ENCODE assay signal across 26 cellular contexts in the genomic region with DNA sequence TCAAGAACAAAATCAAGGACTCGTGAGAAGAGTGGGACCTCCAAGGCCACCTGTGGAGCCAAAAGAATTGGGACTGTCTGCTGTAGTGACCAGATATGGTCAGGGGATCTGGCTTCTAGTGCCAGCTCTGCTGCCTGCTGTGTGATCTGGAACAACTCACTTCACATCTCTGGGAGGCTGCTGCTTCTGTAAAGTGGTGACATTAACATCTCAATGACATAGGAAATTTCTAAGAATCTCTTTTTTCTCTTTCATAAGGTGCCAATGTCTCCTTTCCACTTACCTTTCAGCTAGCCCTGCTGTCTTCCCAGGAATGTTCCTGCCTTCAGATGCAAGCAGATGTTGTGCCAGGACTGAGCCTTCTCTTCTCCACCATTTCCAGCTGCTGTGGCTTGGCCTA. TPM values are rescaled to one million over a fixed set of nuclear protein-coding genes. Genes with fewer than 3 reads are reported as not detected.
DNase-seq lines count a peak whose midpoint lies in the region; ATAC-seq and TF ChIP-seq lines count a peak whose summit lies in the region.
"Had no signal": no experiment of that assay in that cellular context is flagged by ENCODE, and none has a peak within 500 bp of the region (broad histone marks: within the 10 kb centered on the region; RNA-seq: fewer than 3 reads in every experiment).

No MANE protein-coding gene starts in this region.

- peak overlapping the region; percentile 15 for H3K27ac Mint-ChIP-seq in activated CD4-positive, alpha-beta T cell treated with anti-CD3 and anti-CD28 coated beads for 36 hours
- peak overlapping the region; percentile 14 for H3K27ac Mint-ChIP-seq in endodermal cell
- H3K27ac Mint-ChIP-seq: activated CD8-positive, alpha-beta T cell treated with anti-CD3 and anti-CD28 coated beads, Interleukin-2, amount 10 ng/mL, durations not matched to agents 7 days and 5 days; dendritic cell treated with granulocyte-macrophage colony-stimulating factor and Interleukin-4, amounts not matched to agents 40 ng/mL and 50 ng/mL, for 4 days; natural killer cell treated with Interleukin-12 subunit alpha and Interleukin-12 subunit beta and Interleukin-15 and Interleukin-18, amount 100 ng/mL, for 72 hours; T-helper 1 cell treated with Interleukin-12 subunit alpha and Interleukin-12 subunit beta and Interleukin-4 antibody, amounts not matched to agents 30 μg/mL and 1 μg/mL, for 36 hours had no signal

- H3K27me3 ChIP-seq in endodermal cell (ENCODE audit: control insufficient read depth, insufficient read depth, low read length, poor library complexity, severe bottlenecking): no peaks in the 10 kb centered on the region
- H3K27me3 ChIP-seq in right lobe of liver: no peaks in the 10 kb centered on the region

- H3K9ac ChIP-seq in endodermal cell (ENCODE audit: extremely low read depth, low read length, poor library complexity, severe bottlenecking): no peak overlapping the region

- H3K4me3 Mint-ChIP-seq in activated CD4-positive, alpha-beta T cell treated with anti-CD3 and anti-CD28 coated beads for 36 hours: no peak overlapping the region
- no peak overlapping the region for H3K4me3 Mint-ChIP-seq in endodermal cell
- H3K4me3 Mint-ChIP-seq: activated CD8-positive, alpha-beta T cell treated with anti-CD3 and anti-CD28 coated beads, Interleukin-2, amount 10 ng/mL, durations not matched to agents 7 days and 5 days; activated T-cell treated with anti-CD3 and anti-CD28 coated beads, Interleukin-2, amount 50 U/mL, for 4 hours; CD14-positive monocyte; dendritic cell treated with granulocyte-macrophage colony-stimulating factor and Interleukin-4, amounts not matched to agents 40 ng/mL and 50 ng/mL, for 4 days; natural killer cell treated with Interleukin-12 subunit alpha and Interleukin-12 subunit beta and Interleukin-15 and Interleukin-18, amount 100 ng/mL, for 72 hours; stimulated activated memory B cell treated with anti-CD40 and anti-IgM and Interleukin-4, amounts not matched to agents 10 μg/mL and 1 μg/mL and 100 μg/mL, for 72 hours; T-helper 1 cell treated with Interleukin-12 subunit alpha and Interleukin-12 subunit beta and Interleukin-4 antibody, amounts not matched to agents 30 μg/mL and 1 μg/mL, for 36 hours had no signal

- H3K4me3 ChIP-seq in endodermal cell (ENCODE audit: low read length) (no peak overlapping the region), right lobe of liver (no peak overlapping the region)
- H3K4me3 ChIP-seq: SK-N-MC had no signal

- H3K36me3 Mint-ChIP-seq in activated CD4-positive, alpha-beta T cell treated with anti-CD3 and anti-CD28 coated beads for 36 hours (ENCODE audit: low read depth): peaks cover 2% of the 10 kb centered on the region
- peaks cover 8% of the 10 kb centered on the region for H3K36me3 Mint-ChIP-seq in endodermal cell (ENCODE audit: low read depth)
- H3K36me3 Mint-ChIP-seq: CD14-positive monocyte; natural killer cell treated with Interleukin-12 subunit alpha and Interleukin-12 subunit beta and Interleukin-15 and Interleukin-18, amount 100 ng/mL, for 72 hours; stimulated activated memory B cell treated with anti-CD40 and anti-IgM and Interleukin-4, amounts not matched to agents 10 μg/mL and 1 μg/mL and 100 μg/mL, for 72 hours had no signal

- intact Hi-C loops in activated CD4-positive, alpha-beta T cell treated with anti-CD3 and anti-CD28 coated beads for 36 hours (cut with DNase I, micrococcal nuclease): no loop called here
- intact Hi-C loops in right lobe of liver (cut with DNase I): no loop called here

- no peaks in the 10 kb centered on the region for H3K9me3 Mint-ChIP-seq in activated CD4-positive, alpha-beta T cell treated with anti-CD3 and anti-CD28 coated beads for 36 hours (ENCODE audit: low read depth)
- H3K9me3 Mint-ChIP-seq in endodermal cell: peaks cover 5% of the 10 kb centered on the region
- H3K9me3 Mint-ChIP-seq: activated T-cell treated with anti-CD3 and anti-CD28 coated beads, Interleukin-2, amount 50 U/mL, for 4 hours; dendritic cell treated with granulocyte-macrophage colony-stimulating factor and Interleukin-4, amounts not matched to agents 40 ng/mL and 50 ng/mL, for 4 days; natural killer cell treated with Interleukin-12 subunit alpha and Interleukin-12 subunit beta and Interleukin-15 and Interleukin-18, amount 100 ng/mL, for 72 hours; stimulated activated memory B cell treated with anti-CD40 and anti-IgM and Interleukin-4, amounts not matched to agents 10 μg/mL and 1 μg/mL and 100 μg/mL, for 72 hours; T-helper 1 cell treated with Interleukin-12 subunit alpha and Interleukin-12 subunit beta and Interleukin-4 antibody, amounts not matched to agents 30 μg/mL and 1 μg/mL, for 36 hours had no signal

- DNase-seq in activated CD4-positive, alpha-beta T cell treated with anti-CD3 and anti-CD28 coated beads for 36 hours: no peak
- DNase-seq in activated CD4-positive, alpha-beta T cell treated with anti-CD3 and anti-CD28 coated beads for 1 hour: no peak
- peak; percentile 88 for DNase-seq in endodermal cell
- no peak for DNase-seq in right lobe of liver
- no peak for DNase-seq in activated T-cell treated with anti-CD3 and anti-CD28 coated beads, Interleukin-2, amount 50 U/mL, for 1 hour
- DNase-seq in Kasumi-1 (lab: John Stamatoyannopoulos, UW): no peak
- no peak for DNase-seq in nucleus accumbens (lab: John Stamatoyannopoulos, UW)
- DNase-seq: activated CD8-positive, alpha-beta T cell treated with anti-CD3 and anti-CD28 coated beads, Interleukin-2, amount 10 ng/mL, durations not matched to agents 7 days and 5 days; activated T-cell treated with anti-CD3 and anti-CD28 coated beads, Interleukin-2, amount 50 U/mL, for 4 hours; central memory CD4-positive, alpha-beta T cell; DND-41; NCI-H1105; NCI-H2029; NCI-H748 treated with DMSO at 0.1 percent for 48 hours; right cardiac atrium; stimulated activated CD4-positive, alpha-beta T cell treated with anti-CD3 and anti-CD28 coated beads, Interleukin-12 subunit alpha, Interleukin-12 subunit beta, amount 100 ng/mL, for 4 hours; stimulated activated CD4-positive, alpha-beta T cell treated with anti-CD3 and anti-CD28 coated beads, Interleukin-4, amount 100 ng/mL, for 4 hours; substantia nigra had no signal

- peaks cover 5% of the 10 kb centered on the region for H3K4me1 Mint-ChIP-seq in activated CD4-positive, alpha-beta T cell treated with anti-CD3 and anti-CD28 coated beads for 36 hours
- H3K4me1 Mint-ChIP-seq in endodermal cell: peaks cover 3% of the 10 kb centered on the region

- H3K27me3 Mint-ChIP-seq in activated CD4-positive, alpha-beta T cell treated with anti-CD3 and anti-CD28 coated beads for 36 hours: no peaks in the 10 kb centered on the region
- no peaks in the 10 kb centered on the region for H3K27me3 Mint-ChIP-seq in endodermal cell (ENCODE audit: insufficient read depth)
- H3K27me3 Mint-ChIP-seq: dendritic cell treated with granulocyte-macrophage colony-stimulating factor and Interleukin-4, amounts not matched to agents 40 ng/mL and 50 ng/mL, for 4 days; natural killer cell treated with Interleukin-12 subunit alpha and Interleukin-12 subunit beta and Interleukin-15 and Interleukin-18, amount 100 ng/mL, for 72 hours; stimulated activated memory B cell treated with anti-CD40 and anti-IgM and Interleukin-4, amounts not matched to agents 10 μg/mL and 1 μg/mL and 100 μg/mL, for 72 hours had no signal

- H3K4me1 ChIP-seq in endodermal cell (ENCODE audit: control insufficient read depth, insufficient read depth, low read length) (no peaks in the 10 kb centered on the region), right lobe of liver (peaks cover 0 to 24% (median 7%) of the 10 kb centered on the region in 4 donors)

- TF ChIP-seq CTCF in endodermal cell (conservative IDR thresholded peaks at IDR 0.05) (no peak), right lobe of liver (IDR thresholded peaks at IDR 0.05) (no peak)

- TF ChIP-seq POLR2A in right lobe of liver (IDR thresholded peaks at IDR 0.05): no peak

- POLR2A ChIA-PET in activated CD4-positive, alpha-beta T cell treated with anti-CD3 and anti-CD28 coated beads for 36 hours (lab: Charles Lee): no interaction called here

- WGBS in endodermal cell (ENCODE audit: insufficient coverage in 1 of 2, insufficient read length in 1 of 2), 2 experiments: 67 to 70% methylated on average over 1 of the region's 1 CpG
- WGBS in right lobe of liver (ENCODE audit: insufficient coverage, low coverage, low lambda C conversion rate, missing lambda C conversion rate): 77% methylated on average over 1 of the region's 1 CpG

- H3K36me3 ChIP-seq in endodermal cell (ENCODE audit: control insufficient read depth, insufficient read depth, low read length) (no peaks in the 10 kb centered on the region), right lobe of liver (no peaks in the 10 kb centered on the region)

- H3K27ac ChIP-seq in endodermal cell (ENCODE audit: low read depth, low read length) (no peak overlapping the region), right lobe of liver (peak overlapping the region; percentile 38 to 48 (median 42))
- H3K27ac ChIP-seq: 22Rv1, SK-N-MC had no signal

- CTCF ChIA-PET in activated CD4-positive, alpha-beta T cell treated with anti-CD3 and anti-CD28 coated beads for 36 hours (lab: Charles Lee): interaction anchor here (1.6 to 3.5 kb wide), 2 partner anchors 11 to 15 kb away, joined by 5 to 20 read pairs; no protein-coding TSS in a partner anchor

- no peak for ATAC-seq in activated CD4-positive, alpha-beta T cell treated with anti-CD3 and anti-CD28 coated beads for 36 hours
- no peak for ATAC-seq in right lobe of liver
- no peak for ATAC-seq in HG03280 (IDR thresholded peaks at IDR 0.05; ENCODE audit: unreplicated experiment)
- ATAC-seq: activated CD8-positive, alpha-beta T cell treated with anti-CD3 and anti-CD28 coated beads, Interleukin-2, amount 10 ng/mL, durations not matched to agents 7 days and 5 days; activated T-cell treated with anti-CD3 and anti-CD28 coated beads, Interleukin-2, amount 50 U/mL, for 4 hours; natural killer cell treated with Interleukin-12 subunit alpha and Interleukin-12 subunit beta and Interleukin-15 and Interleukin-18, amount 100 ng/mL, for 72 hours; right cardiac atrium; stimulated activated memory B cell treated with anti-CD40 and anti-IgM and Interleukin-4, amounts not matched to agents 10 μg/mL and 1 μg/mL and 100 μg/mL, for 72 hours had no signal

- H3K9me3 ChIP-seq in endodermal cell (ENCODE audit: control insufficient read depth, low read length) (no peaks in the 10 kb centered on the region), right lobe of liver (no peaks in the 10 kb centered on the region)

RNA-seq across cellular contexts. Expression of a gene that starts 5.0 kb away (rescaled TPM):
- 100 to 1,000 TPM; 129 to 147 TPM for total RNA-seq in activated CD4-positive, alpha-beta T cell treated with anti-CD3 and anti-CD28 coated beads for 36 hours
- 100 to 1,000 TPM in 1 of 2 donors, 10 to 100 TPM in 1; 89.1 to 107 TPM for total RNA-seq in endodermal cell
- 101 TPM for polyA plus RNA-seq in endodermal cell (2013, experiment 1 of 2)
- polyA plus RNA-seq in endodermal cell (2013, experiment 2 of 2): 85.0 TPM
- 10 to 100 TPM; 25.6 to 42.1 (median 33.0) TPM for total RNA-seq in right lobe of liver

RNA-seq across cellular contexts. Expression of a gene that starts 44.0 kb away (rescaled TPM):
- total RNA-seq in activated CD4-positive, alpha-beta T cell treated with anti-CD3 and anti-CD28 coated beads for 36 hours: 10 to 100 TPM; 41.3 to 43.1 TPM
- 10 to 100 TPM; 33.3 to 38.2 TPM for total RNA-seq in endodermal cell
- 35.9 TPM for polyA plus RNA-seq in endodermal cell (2013, experiment 1 of 2)
- polyA plus RNA-seq in endodermal cell (2013, experiment 2 of 2): 30.3 TPM
- 10 to 100 TPM; 13.1 to 22.1 (median 15.7) TPM for total RNA-seq in right lobe of liver

RNA-seq across cellular contexts. Expression of a gene that starts 49.6 kb away (rescaled TPM):
- total RNA-seq in activated CD4-positive, alpha-beta T cell treated with anti-CD3 and anti-CD28 coated beads for 36 hours: under 1 TPM; 0.37 to 0.89 TPM
- 10 to 100 TPM; 49.8 to 73.1 TPM for total RNA-seq in endodermal cell
- polyA plus RNA-seq in endodermal cell (2013, experiment 1 of 2): 39.5 TPM
- 36.6 TPM for polyA plus RNA-seq in endodermal cell (2013, experiment 2 of 2)
- total RNA-seq in right lobe of liver: 10 to 100 TPM in 4 of 6 experiments, 1 to 10 TPM in 2; 4.8 to 22.3 (median 14.5) TPM
